ENCODE assay signal across 8 cellular contexts in the genomic region with DNA sequence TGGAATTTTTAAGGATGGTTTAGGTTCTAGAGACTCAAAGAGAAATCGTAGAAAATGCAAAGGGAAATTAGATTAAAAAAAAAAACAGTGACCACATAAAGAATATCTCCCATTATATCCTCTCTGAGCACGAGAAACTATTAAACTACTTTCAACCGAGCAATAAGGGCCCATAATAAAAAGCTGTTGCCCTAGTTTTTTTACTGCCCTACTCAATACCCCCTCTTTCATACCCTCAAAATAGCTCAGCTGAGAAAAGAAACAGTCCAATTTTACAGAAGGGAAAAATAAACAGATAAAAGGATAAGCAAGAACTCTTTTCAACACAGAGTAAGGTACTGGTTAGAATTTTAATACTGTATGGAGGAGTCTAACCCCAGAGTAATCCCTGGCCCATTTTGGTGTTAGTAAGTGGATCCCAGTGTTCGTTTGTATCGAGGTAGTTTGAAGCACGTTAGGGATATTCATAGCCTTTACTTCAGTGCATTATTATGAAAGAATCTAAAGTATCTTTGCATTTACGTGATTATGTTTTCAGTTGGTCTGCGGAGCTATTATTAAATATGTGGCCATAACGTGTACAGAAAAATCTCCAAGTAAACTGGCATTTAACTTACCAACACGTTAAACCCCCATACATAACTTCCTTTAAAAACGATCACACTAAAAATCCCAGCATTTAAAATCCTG. TPM values are rescaled to one million over a fixed set of nuclear protein-coding genes. Genes with fewer than 3 reads are reported as not detected.
A peak's percentile ranks its signal among the peaks of the same experiment; 100 is the strongest.
DNase-seq lines count a peak whose midpoint lies in the region; ATAC-seq, FAIRE-seq and TF ChIP-seq lines count a peak whose summit lies in the region.

No MANE protein-coding gene starts in this region.

- H3K79me2 ChIP-seq in SU-DHL-6 (ENCODE audit: insufficient read depth, low read length): no peaks in the 10 kb centered on the region

- peaks cover 0 to 13% of the 10 kb centered on the region in 2 donors for H3K4me1 ChIP-seq in small intestine (ENCODE audit: control insufficient read depth in 2 of 2, insufficient read depth in 1 of 2, low read depth in 1 of 2, low read length in 1 of 2)

- H3K36me3 ChIP-seq in SU-DHL-6 (ENCODE audit: low read length) (no peaks in the 10 kb centered on the region), small intestine (ENCODE audit: control insufficient read depth in 2 of 2, insufficient read depth in 2 of 2, low read length in 2 of 2) (no peaks in the 10 kb centered on the region)

- DNase-seq in HCEC 1CT: peak; percentile 24
- DNase-seq in foreskin fibroblast: no peak
- DNase-seq in small intestine: no peak
- DNase-seq in SW480 (ENCODE audit: low spot score): no peak
- no peak for DNase-seq in HuH-7 (ENCODE audit: low spot score)
- no peak for DNase-seq in NCI-H1417 treated with DMSO at 0.1 percent for 48 hours (lab: John Stamatoyannopoulos, UW)

- FAIRE-seq in small intestine (lab: Jason Lieb, UNC): no peak

- H3F3A ChIP-seq in SU-DHL-6 (ENCODE audit: insufficient read depth): no peaks in the 10 kb centered on the region

- H3K27ac ChIP-seq in SU-DHL-6 (ENCODE audit: low read depth, low read length): no peak overlapping the region
- peak overlapping the region; percentile 31 to 32 for H3K27ac ChIP-seq in small intestine (ENCODE audit: low read depth in 1 of 2, low read length in 1 of 2)

- WGBS in small intestine, 3 donors: 24 to 29% (median 24%) methylated on average over 11 of the region's 11 CpGs

- TF ChIP-seq CTCF in SU-DHL-6 (IDR thresholded peaks at IDR 0.05; ENCODE audit: insufficient read depth, low read length, poor library complexity, severe bottlenecking): no peak
- no peak for TF ChIP-seq CTCF in foreskin fibroblast (IDR thresholded peaks at IDR 0.05; ENCODE audit: low read depth, low read length)

- no peak overlapping the region for H2AFZ ChIP-seq in SU-DHL-6 (ENCODE audit: low read depth, low read length, severe bottlenecking)

- H3K9ac ChIP-seq in SU-DHL-6 (ENCODE audit: low read length): no peak overlapping the region

- H3K9me2 ChIP-seq in SU-DHL-6 (replicated peaks; ENCODE audit: insufficient read depth, low read length): no peaks in the 10 kb centered on the region

- peak overlapping the region; percentile 47 for H3K4me2 ChIP-seq in SU-DHL-6 (ENCODE audit: low read depth, low read length, poor library complexity, severe bottlenecking)

- no peaks in the 10 kb centered on the region for H3K27me3 ChIP-seq in SU-DHL-6 (ENCODE audit: low read length)
- H3K27me3 ChIP-seq in small intestine (ENCODE audit: control insufficient read depth in 2 of 2, insufficient read depth in 2 of 2, low read length in 2 of 2): no peaks in the 10 kb centered on the region

- H3K9me3 ChIP-seq in SU-DHL-6 (ENCODE audit: insufficient read depth, low read length) (no peaks in the 10 kb centered on the region), small intestine (ENCODE audit: control insufficient read depth, low read depth) (no peaks in the 10 kb centered on the region)

- no peak for ATAC-seq in GM18861 (IDR thresholded peaks at IDR 0.05; ENCODE audit: unreplicated experiment)

- no peaks in the 10 kb centered on the region for H4K20me1 ChIP-seq in SU-DHL-6 (ENCODE audit: low read depth, low read length)

- H3K4me3 ChIP-seq in SU-DHL-6 (ENCODE audit: insufficient read depth, low read length, poor library complexity, severe bottlenecking) (no peak overlapping the region), foreskin fibroblast (ENCODE audit: low read depth in 1 of 2, low read length in 2 of 2) (peak overlapping the region; percentile 87 to 93), small intestine (ENCODE audit: low read depth in 1 of 2, low read length in 2 of 2) (no peak overlapping the region)

RNA-seq across cellular contexts. Expression of a gene that starts 1.0 kb away (rescaled TPM):
- 10 to 100 TPM in 1 of 3 donors, 1 to 10 TPM in 2; 5.8 to 16.2 (median 8.1) TPM for polyA plus RNA-seq in small intestine

RNA-seq across cellular contexts. Expression of a gene that starts 47.4 kb away (rescaled TPM):
- polyA plus RNA-seq in small intestine: under 1 TPM in 1 of 3 donors, not detected in 2; 0.24 TPM

Comparison
In these comparisons a context has a peak if more than half of its experiments do, and no peak if none do; other contexts are left out.
1. H3K4me3 ChIP-seq: peak in foreskin fibroblast (2 of 2); none in SU-DHL-6 (single experiment) and small intestine (0 of 2).